In genomic region chr13:28981530-28981929, GRCh38 we compare ENCODE assay signal across 14 cellular contexts.
DNase-seq lines count a peak whose midpoint lies in the region; ATAC-seq and TF ChIP-seq lines count a peak whose summit lies in the region.
"Had no signal": no experiment of that assay in that cellular context is flagged by ENCODE, and none has a peak within 500 bp of the region (broad histone marks: within the 10 kb centered on the region; RNA-seq: fewer than 3 reads in every experiment).

No MANE protein-coding gene starts in this region.

- no peak for TF ChIP-seq CTCF in heart left ventricle (IDR thresholded peaks at IDR 0.05)

- H3K9me3 ChIP-seq in heart left ventricle: no peaks in the 10 kb centered on the region
- H3K9me3 ChIP-seq in aorta (ENCODE audit: control insufficient read depth, low read length): no peaks in the 10 kb centered on the region
- H3K9me3 ChIP-seq: A549, Caco-2 had no signal

- H3K4me1 ChIP-seq in heart left ventricle: peaks cover 0 to 31% (median 3%) of the 10 kb centered on the region in 12 donors
- H3K4me1 ChIP-seq in aorta (ENCODE audit: control insufficient read depth in 1 of 2, insufficient read depth in 2 of 2, low read length in 2 of 2): peaks cover 2 to 13% of the 10 kb centered on the region in 2 donors
- H3K4me1 ChIP-seq: A549 had no signal

- H3K27me3 ChIP-seq in heart left ventricle: no peaks in the 10 kb centered on the region
- H3K27me3 ChIP-seq in aorta (ENCODE audit: control insufficient read depth in 1 of 2, insufficient read depth in 2 of 2, low read length in 1 of 2): no peaks in the 10 kb centered on the region

- ATAC-seq in Right ventricle myocardium inferior: peak; percentile 73
- peak; percentile 57 to 74 (median 63) for ATAC-seq in heart left ventricle
- ATAC-seq in left ventricle myocardium superior: peak; percentile 86
- ATAC-seq in aorta (ENCODE audit: low FRiP score): no peak
- ATAC-seq: A549 had no signal

- H3K36me3 ChIP-seq in heart left ventricle (no peaks in the 10 kb centered on the region), aorta (ENCODE audit: control insufficient read depth in 1 of 2, insufficient read depth in 2 of 2, low read length in 1 of 2) (no peaks in the 10 kb centered on the region)

- no peak for TF ChIP-seq POLR2A in heart left ventricle (IDR thresholded peaks at IDR 0.05)

- H3K4me3 ChIP-seq in heart left ventricle (no peak overlapping the region), aorta (ENCODE audit: low read length in 2 of 2) (no peak overlapping the region)
- H3K4me3 ChIP-seq: A549 had no signal

- 69 to 86% (median 70%) methylated on average over 9 of the region's 9 CpGs for WGBS in heart left ventricle, 4 donors
- WGBS in aorta, 2 donors: 9 to 16% methylated on average over 9 of the region's 9 CpGs

- intact Hi-C loops in Right ventricle myocardium inferior (cut with DNase I) (no loop called here), cardiac septum (cut with DNase I) (no loop called here), heart left ventricle (cut with DNase I) (no loop called here), left ventricle myocardium superior (cut with micrococcal nuclease) (no loop called here), aorta (cut with DNase I) (loop anchor here (5.0 to 10.0 kb wide), 3 partner anchors 117 to 243 kb away; no protein-coding TSS in a partner anchor)

- DNase-seq in Right ventricle myocardium inferior (ENCODE audit: missing footprints) (no peak), cardiac septum (ENCODE audit: low spot score) (no peak), heart left ventricle (peak in 4 of 5 donors; percentile 44 to 70 (median 58)), left ventricle myocardium superior (peak; percentile 78), aorta (peak in 1 of 2 donors; percentile 55), amniotic stem cell (lab: John Stamatoyannopoulos, UW) (no peak), nucleus accumbens (lab: John Stamatoyannopoulos, UW) (no peak)
- DNase-seq: AML-193; Caco-2; CD4-positive, alpha-beta T cell; H9 had no signal

- H3K27ac ChIP-seq in heart left ventricle (peak overlapping the region in 1 of 12 donors; percentile 1), aorta (ENCODE audit: low read depth in 1 of 2, low read length in 2 of 2) (peak overlapping the region; percentile 70 to 97)
- H3K27ac ChIP-seq: 22Rv1, A549, C4-2B had no signal

Comparison
In these comparisons a context has a peak if more than half of its experiments do, and no peak if none do; other contexts are left out.
1. DNase-seq: peak in heart left ventricle (4 of 5) and left ventricle myocardium superior (single experiment); none in Right ventricle myocardium inferior (single experiment), cardiac septum (single experiment), amniotic stem cell (single experiment) and nucleus accumbens (0 of 56).
2. intact Hi-C loops: an anchor here in aorta (5.0 to 10.0 kb wide); none called in Right ventricle myocardium inferior, cardiac septum, heart left ventricle and left ventricle myocardium superior.